ENCODE assay signal across 16 cellular contexts in the genomic region with DNA sequence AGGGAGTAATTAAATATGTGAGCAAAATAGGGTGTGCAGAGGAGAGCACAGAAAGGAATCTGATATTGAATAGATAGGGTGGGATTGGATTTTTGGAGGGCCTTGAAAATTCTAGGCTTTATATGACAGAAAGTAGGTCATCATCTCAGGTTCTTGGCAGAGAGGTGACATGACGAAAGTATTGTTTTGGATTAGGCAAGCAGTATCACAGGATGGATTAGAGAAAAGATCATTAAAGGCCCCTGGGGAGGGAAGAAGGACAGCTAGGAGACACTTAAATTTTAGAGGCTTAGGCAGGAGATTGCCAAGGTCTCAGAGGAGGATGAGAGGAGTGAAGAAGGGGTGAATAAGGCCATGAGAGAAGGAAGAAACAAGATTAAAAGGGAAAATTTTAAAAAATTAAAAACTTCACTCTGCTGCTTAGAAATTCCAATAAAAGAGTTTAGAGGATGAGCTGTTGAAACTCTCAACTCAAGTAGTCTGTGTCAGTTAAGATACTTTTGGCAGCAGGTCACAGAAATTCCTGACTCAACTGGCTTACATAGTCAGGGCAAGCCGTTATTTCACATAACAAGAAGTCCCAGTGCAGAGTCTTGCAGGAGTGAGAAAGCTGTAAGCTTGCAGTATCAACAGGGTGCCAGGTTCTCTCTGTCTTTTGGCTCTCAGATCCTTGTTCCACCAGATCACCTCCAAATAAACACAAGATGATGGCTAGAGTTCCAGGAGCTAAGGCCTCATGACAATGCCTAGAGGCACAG. TPM values are rescaled to one million over a fixed set of nuclear protein-coding genes. Genes with fewer than 3 reads are reported as not detected.
DNase-seq lines count a peak whose midpoint lies in the region; ATAC-seq, FAIRE-seq and TF ChIP-seq lines count a peak whose summit lies in the region.
"Had no signal": no experiment of that assay in that cellular context is flagged by ENCODE, and none has a peak within 500 bp of the region (broad histone marks: within the 10 kb centered on the region; RNA-seq: fewer than 3 reads in every experiment).

No MANE protein-coding gene starts in this region.

- H3K36me3 ChIP-seq in MG63 (peaks cover 8% of the 10 kb centered on the region), H1 (ENCODE audit: control insufficient read depth in 2 of 4, insufficient read depth in 4 of 4, low read length in 3 of 4) (no peaks in the 10 kb centered on the region)
- H3K36me3 ChIP-seq: ascending aorta, left lung had no signal

- no peak overlapping the region for H3K4me3 ChIP-seq in MG63
- no peak overlapping the region for H3K4me3 ChIP-seq in H1 (ENCODE audit: extremely low read depth in 1 of 4, insufficient read depth in 2 of 4, low read depth in 3 of 4, low read length in 4 of 4)
- H3K4me3 ChIP-seq: ascending aorta, left lung had no signal

- H3K9ac ChIP-seq in H1 (replicated peaks in 1 of 4; ENCODE audit: extremely low read depth in 1 of 4, low read depth in 3 of 4, low read length in 3 of 4): no peak overlapping the region

- H2BK120ac ChIP-seq in H1 (replicated peaks; ENCODE audit: low read depth, low read length): no peak overlapping the region

- DNase-seq in AG20443 (ENCODE audit: low spot score) (peak; percentile 33), MG63 (peak; percentile 72), H1 (ENCODE audit: low read depth in 1 of 2, low spot score in 2 of 2) (no peak), omental fat pad (ENCODE audit: low spot score) (no peak), frontal cortex (ENCODE audit: low spot score in 2 of 2) (no peak), G401 (ENCODE audit: low spot score) (no peak)
- DNase-seq: activated effector memory CD4-positive, alpha-beta T cell treated with Interleukin-2 at 50 U/mL for 16 hours; left lung; NCI-H2081; RPMI8226; stimulated activated CD4-positive, alpha-beta T cell treated with anti-CD3 and anti-CD28 coated beads, Interleukin-12 subunit alpha, Interleukin-12 subunit beta, amount 100 ng/mL, for 4 hours; T-helper 1 cell had no signal

- H3K9me3 ChIP-seq in MG63 (peaks cover 31% of the 10 kb centered on the region), H1 (ENCODE audit: insufficient read depth in 2 of 2, low read depth in 1 of 2, low read length in 1 of 2) (peaks cover 3 to 11% of the 10 kb centered on the region in 2 experiments; a peak in 1 of 4 replicates)

- H2BK12ac ChIP-seq in H1 (ENCODE audit: low read depth, low read length): no peak overlapping the region

- H2BK20ac ChIP-seq in H1 (ENCODE audit: low read length): no peak overlapping the region

- H3K18ac ChIP-seq in H1 (ENCODE audit: extremely low read depth, low read length): no peak overlapping the region

- no peak overlapping the region for H2AFZ ChIP-seq in H1 (ENCODE audit: low read length)

- WGBS in H1 (ENCODE audit: extremely low coverage in 1 of 2, insufficient coverage in 1 of 2, insufficient read length in 1 of 2, insufficient replicate concordance in 2 of 2, low coverage in 1 of 2, low lambda C conversion rate in 2 of 2, missing lambda C conversion rate in 1 of 2), 2 experiments: 83% methylated on average over 2 of the region's 2 CpGs; no CpG with 5 or more reads in 1 of the 2 experiments

- H4K5ac ChIP-seq in H1 (ENCODE audit: insufficient read length, low read depth, low read length): no peak overlapping the region

- no peak overlapping the region for H3K27ac ChIP-seq in H1 (ENCODE audit: low read depth, low read length)
- H3K27ac ChIP-seq: ascending aorta, left lung had no signal

- peaks cover 3% of the 10 kb centered on the region; the same call in 1 of the 2 replicates for H3K79me1 ChIP-seq in H1 (ENCODE audit: low read depth, low read length)

- no peak overlapping the region for H3K4ac ChIP-seq in H1 (replicated peaks; ENCODE audit: insufficient read length, low read depth, low read length)

- ATAC-seq in omental fat pad (ENCODE audit: low FRiP score) (peak; percentile 44), HG03095 (IDR thresholded peaks at IDR 0.05; ENCODE audit: unreplicated experiment) (no peak), GM21381 (IDR thresholded peaks at IDR 0.05; ENCODE audit: unreplicated experiment) (no peak)
- ATAC-seq: left lung, WTC11 had no signal

- H3K56ac ChIP-seq in H1 (replicated peaks; ENCODE audit: insufficient read length, low read depth, low read length): no peak overlapping the region

- peaks cover 0 to 16% (median 5%) of the 10 kb centered on the region in 4 experiments; a peak in 5 of 7 replicates for H3K4me1 ChIP-seq in H1 (replicated peaks in 1 of 4; ENCODE audit: control insufficient read depth in 3 of 4, insufficient read depth in 4 of 4, low read length in 3 of 4)
- H3K4me1 ChIP-seq: left lung had no signal

- H3K79me2 ChIP-seq in H1 (ENCODE audit: control insufficient read depth in 1 of 2, insufficient read depth in 2 of 2, low read length in 2 of 2): peaks cover 6 to 60% of the 10 kb centered on the region in 2 experiments; a peak in 3 of 4 replicates

- no peak for TF ChIP-seq EP300 in H1 (IDR thresholded peaks at IDR 0.05; ENCODE audit: borderline replicate concordance in 1 of 2, low read depth in 2 of 2, low read length in 2 of 2)

- CTCF ChIA-PET in H1 (lab: Charles Lee; ENCODE audit: partially characterized antibody): interaction anchor here (0.8 to 3.0 kb wide), 9 partner anchors 9 to 335 kb away, joined by 3 to 9 read pairs (median 4); no protein-coding TSS in a partner anchor

- no peak overlapping the region for H2AK5ac ChIP-seq in H1 (ENCODE audit: low read depth, low read length)

- peaks cover 0 to 1% of the 10 kb centered on the region in 2 experiments for H4K20me1 ChIP-seq in H1 (replicated peaks in 1 of 2; ENCODE audit: control insufficient read depth in 1 of 2, insufficient read depth in 2 of 2, low read length in 2 of 2)

- POLR2A ChIA-PET in H1 (lab: Charles Lee; ENCODE audit: partially characterized antibody): interaction anchor here (1.7 kb wide), 1 partner anchor 9 kb away, joined by 7 read pairs; the partner anchor contains the start of gene GPC6

- H3K27me3 ChIP-seq in MG63 (no peaks in the 10 kb centered on the region), H1 (replicated peaks in 1 of 4; ENCODE audit: control insufficient read depth in 3 of 4, extremely low read depth in 1 of 4, insufficient read depth in 3 of 4, low read length in 3 of 4) (no peaks in the 10 kb centered on the region)
- H3K27me3 ChIP-seq: ascending aorta, left lung had no signal

- no peak for TF ChIP-seq RAD21 in H1 (IDR thresholded peaks at IDR 0.05 in 1 of 2, conservative IDR thresholded peaks at IDR 0.05 in 1 of 2; ENCODE audit: low read depth in 2 of 2, low read length in 2 of 2)

- no peak overlapping the region for H3K14ac ChIP-seq in H1 (ENCODE audit: insufficient read length)

- H3K23ac ChIP-seq in H1 (ENCODE audit: insufficient read length): no peak overlapping the region

- H3K4me2 ChIP-seq in H1 (ENCODE audit: insufficient read depth in 1 of 2, low read depth in 2 of 2, low read length in 2 of 2): no peak overlapping the region

- FAIRE-seq in H1 (lab: Jason Lieb, UNC) (peak; percentile 65), frontal cortex (lab: Jason Lieb, UNC) (no peak)

- no peak for TF ChIP-seq POLR2A in H1 (IDR thresholded peaks at IDR 0.05; ENCODE audit: control extremely low read depth in 1 of 2, low read depth in 2 of 2, low read length in 2 of 2)

- no peak overlapping the region for H4K8ac ChIP-seq in H1 (ENCODE audit: extremely low read depth, insufficient read depth, low read length)

- no peak overlapping the region for H4K91ac ChIP-seq in H1 (replicated peaks; ENCODE audit: insufficient read length, low read length)

- in situ Hi-C loops in G401 (cut with HindIII; ENCODE audit: low sequenced_read_pairs): no loop called here

- no peak overlapping the region for H2BK15ac ChIP-seq in H1 (ENCODE audit: low read length)

- H3K23me2 ChIP-seq in H1 (ENCODE audit: low read depth, low read length): peaks cover 2% of the 10 kb centered on the region; the same call in 1 of the 2 replicates

- no peak overlapping the region for H2BK5ac ChIP-seq in H1 (ENCODE audit: low read depth, low read length)

- TF ChIP-seq CTCF in H1 (IDR thresholded peaks at IDR 0.05; ENCODE audit: control extremely low read depth in 1 of 3, insufficient read depth in 1 of 3, low read depth in 1 of 3, low read length in 3 of 3) (no peak), omental fat pad (IDR thresholded peaks at IDR 0.05) (no peak)

TF ChIP-seq in H1, 55 proteins besides CTCF, POLR2A, EP300 and RAD21:
- no peak for TF ChIP-seq NANOG (IDR thresholded peaks at IDR 0.05; ENCODE audit: insufficient read depth, low read depth, low read length, poor library complexity, severe bottlenecking)

RNA-seq across cellular contexts. Expression of gene GPC6, which starts 8.8 kb away (rescaled TPM):
- 4.1 and 10.1 TPM in 2 replicates for total RNA-seq in MG63 (2014; rRNA removed; shearing (Covaris generic); ENCODE audit: low replicate concordance)
- 12.0 and 14.2 TPM in 2 replicates for total RNA-seq in H1 (2021; fragmentation: NEBNext Ultra II Directional; extraction: Animal tissue kit (Norgen Biotek cat#: 25700))
- polyA plus RNA-seq in H1 (2011; rRNA removed): 4.1 and 5.4 TPM in 2 replicates
- 5.9 TPM for polyA plus RNA-seq in H1 (2011; cell fraction: cytosol; rRNA removed)
- 7.8 TPM for polyA plus RNA-seq in H1 (2011; cell fraction: nucleus; rRNA removed)
- 8.2 to 11.6 TPM (median 9.7 TPM) in 4 replicates for polyA plus RNA-seq in H1 (2012, experiment 1 of 2)
- polyA plus RNA-seq in H1 (2012, experiment 2 of 2): 0.83 TPM
- polyA plus RNA-seq in H1 (2013, experiment 1 of 2): 29.0 TPM
- polyA plus RNA-seq in H1 (2013, experiment 2 of 2): 29.3 TPM
- polyA minus RNA-seq in H1 (2011; rRNA and poly(A)+ RNA removed): 21.9 and 32.2 TPM in 2 replicates
- 14.8 TPM for polyA minus RNA-seq in H1 (2011; cell fraction: cytosol; rRNA and poly(A)+ RNA removed)
- polyA minus RNA-seq in H1 (2011; cell fraction: nucleus; rRNA and poly(A)+ RNA removed): 24.6 TPM
- total RNA-seq in omental fat pad: 10 to 100 TPM in 3 of 4 donors, 1 to 10 TPM in 1; 9.2 to 24.4 (median 16.4) TPM
- total RNA-seq in frontal cortex: 9.0 TPM
- 0.98 and 2.1 TPM in 2 replicates for total RNA-seq in G401 (2014; rRNA removed; shearing (Covaris generic))

Comparison
In these comparisons a context has a peak if more than half of its experiments do, and no peak if none do; other contexts are left out.
1. DNase-seq: peak in AG20443 (single experiment) and MG63 (single experiment); none in H1 (0 of 2), omental fat pad (single experiment), frontal cortex (0 of 2) and G401 (single experiment).